In genomic region chr5:68465133-68465532, GRCh38 we compare ENCODE assay signal across 18 cellular contexts.
DNase-seq lines count a peak whose midpoint lies in the region; ATAC-seq, FAIRE-seq and TF ChIP-seq lines count a peak whose summit lies in the region.
"Had no signal": no experiment of that assay in that cellular context is flagged by ENCODE, and none has a peak within 500 bp of the region (broad histone marks: within the 10 kb centered on the region; RNA-seq: fewer than 3 reads in every experiment).

No MANE protein-coding gene starts in this region.

- no peak for TF ChIP-seq CTCF in activated CD8-positive, alpha-beta T cell treated with anti-CD3 and anti-CD28 coated beads for 36 hours (IDR thresholded peaks at IDR 0.05)
- TF ChIP-seq CTCF in PC-3 (conservative IDR thresholded peaks at IDR 0.05; ENCODE audit: low read depth, low read length), result no peak
- TF ChIP-seq CTCF in D721Med (IDR thresholded peaks at IDR 0.05; ENCODE audit: insufficient read depth, missing control alignments), result no peak
- no peak for TF ChIP-seq CTCF in esophagus muscularis mucosa (IDR thresholded peaks at IDR 0.05)

- no peaks in the 10 kb centered on the region for H3K27me3 Mint-ChIP-seq in activated CD8-positive, alpha-beta T cell treated with anti-CD3 and anti-CD28 coated beads for 36 hours
- no peaks in the 10 kb centered on the region for H3K27me3 Mint-ChIP-seq in effector memory CD8-positive, alpha-beta T cell

- 86% methylated on average over 3 of the region's 3 CpGs for WGBS in esophagus muscularis mucosa

- intact Hi-C loops in activated CD8-positive, alpha-beta T cell treated with anti-CD3 and anti-CD28 coated beads for 36 hours (cut with micrococcal nuclease), result no loop called here
- intact Hi-C loops in PC-3 (cut with micrococcal nuclease), result no loop called here
- intact Hi-C loops in esophagus muscularis mucosa (cut with DNase I), result no loop called here

- peak; percentile 29 for ATAC-seq in activated CD8-positive, alpha-beta T cell treated with anti-CD3 and anti-CD28 coated beads for 36 hours
- ATAC-seq in effector memory CD8-positive, alpha-beta T cell (replicated peaks), result peak; percentile 59
- ATAC-seq in PC-3, result no peak

- no peak for TF ChIP-seq POLR2A in esophagus muscularis mucosa (IDR thresholded peaks at IDR 0.05; ENCODE audit: low read depth)

- no TSS peak for BruUV-seq in PC-3 (replicated peaks; lab: Mats Ljungman, UMichigan)

- no peak overlapping the region for H3K4me3 Mint-ChIP-seq in activated CD8-positive, alpha-beta T cell treated with anti-CD3 and anti-CD28 coated beads for 36 hours
- H3K4me3 Mint-ChIP-seq in effector memory CD8-positive, alpha-beta T cell, result no peak overlapping the region
- H3K4me3 Mint-ChIP-seq: mesothelial cell of epicardium, neural progenitor cell had no signal

- H3K4me1 Mint-ChIP-seq in activated CD8-positive, alpha-beta T cell treated with anti-CD3 and anti-CD28 coated beads for 36 hours (ENCODE audit: low read depth), result peaks cover under 1% of the 10 kb centered on the region
- peaks cover 0 to under 1% of the 10 kb centered on the region in 2 donors for H3K4me1 Mint-ChIP-seq in effector memory CD8-positive, alpha-beta T cell (ENCODE audit: low read depth in 2 of 2)

- H3K4me2 ChIP-seq in PC-3 (ENCODE audit: low read length), result no peak overlapping the region
- H3K4me2 ChIP-seq: neural progenitor cell had no signal

- no peaks in the 10 kb centered on the region for H3K9me2 ChIP-seq in PC-3 (replicated peaks; ENCODE audit: low read length)

- H3K36me3 ChIP-seq in PC-3 (ENCODE audit: low read depth, low read length) (no peaks in the 10 kb centered on the region), esophagus muscularis mucosa (no peaks in the 10 kb centered on the region)
- H3K36me3 ChIP-seq: neural progenitor cell, thoracic aorta had no signal

- H3F3A ChIP-seq in PC-3 (ENCODE audit: low read length, unreplicated experiment), result no peaks in the 10 kb centered on the region

- no peak for FAIRE-seq in D721Med (lab: Jason Lieb, UNC)

- H3K27ac ChIP-seq in PC-3 (ENCODE audit: low read length) (no peak overlapping the region), esophagus muscularis mucosa (replicated peaks in 1 of 4) (no peak overlapping the region)
- H3K27ac ChIP-seq: neural progenitor cell, thoracic aorta, VCaP had no signal

- DNase-seq in stimulated activated naive CD4-positive, alpha-beta T cell treated with Interleukin-2 at 50 U/mL for 16 hours (lab: John Stamatoyannopoulos, UW), result peak; percentile 7
- no peak for DNase-seq in stimulated activated naive CD4-positive, alpha-beta T cell (lab: John Stamatoyannopoulos, UW)
- peak; percentile 66 for DNase-seq in activated CD8-positive, alpha-beta T cell treated with anti-CD3 and anti-CD28 coated beads for 36 hours
- no peak for DNase-seq in effector memory CD8-positive, alpha-beta T cell
- no peak for DNase-seq in PC-3
- DNase-seq in D721Med (ENCODE audit: insufficient read length, low spot score), result no peak
- DNase-seq in NCI-H1417 (lab: John Stamatoyannopoulos, UW), result no peak
- DNase-seq in esophagus muscularis mucosa (ENCODE audit: extremely low spot score), result no peak
- DNase-seq: Caco-2, left cardiac atrium, NCI-H1092 treated with DMSO at 0.1 percent for 48 hours, NCI-H2171, NCI-H82, SW 1271 had no signal

- H3K9ac ChIP-seq in PC-3 (ENCODE audit: low read length), result no peak overlapping the region
- H3K9ac ChIP-seq: neural progenitor cell had no signal

- no peaks in the 10 kb centered on the region for H3K79me2 ChIP-seq in PC-3 (ENCODE audit: low read length)

- H3K27ac Mint-ChIP-seq in activated CD8-positive, alpha-beta T cell treated with anti-CD3 and anti-CD28 coated beads for 36 hours, result no peak overlapping the region
- H3K27ac Mint-ChIP-seq in effector memory CD8-positive, alpha-beta T cell, result no peak overlapping the region
- H3K27ac Mint-ChIP-seq: mesothelial cell of epicardium, neural progenitor cell had no signal

- H4K20me1 ChIP-seq in PC-3 (ENCODE audit: low read length), result no peaks in the 10 kb centered on the region

- H3K4me1 ChIP-seq in PC-3 (ENCODE audit: insufficient read depth, low read length) (no peaks in the 10 kb centered on the region), esophagus muscularis mucosa (peaks cover 0 to 3% (median 3%) of the 10 kb centered on the region in 4 donors)
- H3K4me1 ChIP-seq: Caco-2, neural progenitor cell had no signal

- CTCF ChIA-PET in activated CD8-positive, alpha-beta T cell treated with anti-CD3 and anti-CD28 coated beads for 36 hours (lab: Charles Lee), result interaction anchor here (1.1 to 5.6 kb wide), 5 partner anchors 121 to 246 kb away, joined by 3 to 81 read pairs (median 3); no protein-coding TSS in a partner anchor
- CTCF ChIA-PET in PC-3 (lab: Charles Lee), result no interaction called here

- no peaks in the 10 kb centered on the region for H3K9me3 ChIP-seq in PC-3 (ENCODE audit: low read length)
- no peaks in the 10 kb centered on the region for H3K9me3 ChIP-seq in esophagus muscularis mucosa
- H3K9me3 ChIP-seq: Caco-2, thoracic aorta had no signal

- no peaks in the 10 kb centered on the region for H3K36me3 Mint-ChIP-seq in activated CD8-positive, alpha-beta T cell treated with anti-CD3 and anti-CD28 coated beads for 36 hours (ENCODE audit: low read depth)
- no peaks in the 10 kb centered on the region for H3K36me3 Mint-ChIP-seq in effector memory CD8-positive, alpha-beta T cell (ENCODE audit: insufficient read depth)
- H3K36me3 Mint-ChIP-seq: mesothelial cell of epicardium, neural progenitor cell had no signal

- H3K27me3 ChIP-seq in PC-3 (ENCODE audit: low read length), result no peaks in the 10 kb centered on the region
- no peaks in the 10 kb centered on the region for H3K27me3 ChIP-seq in esophagus muscularis mucosa
- H3K27me3 ChIP-seq: neural progenitor cell had no signal

- no peak overlapping the region for H3K4me3 ChIP-seq in PC-3 (ENCODE audit: low read length)
- H3K4me3 ChIP-seq in esophagus muscularis mucosa, result no peak overlapping the region
- H3K4me3 ChIP-seq: neural progenitor cell, thoracic aorta had no signal

- no peak for TF ChIP-seq EP300 in esophagus muscularis mucosa (IDR thresholded peaks at IDR 0.05)

- POLR2A ChIA-PET in activated CD8-positive, alpha-beta T cell treated with anti-CD3 and anti-CD28 coated beads for 36 hours (lab: Charles Lee), result interaction anchor here (0.8 kb wide), 1 partner anchor 17 kb away, joined by 3 read pairs; no protein-coding TSS in a partner anchor
- POLR2A ChIA-PET in PC-3 (lab: Charles Lee; ENCODE audit: unreplicated experiment), result no interaction called here

- H3K9me3 Mint-ChIP-seq in activated CD8-positive, alpha-beta T cell treated with anti-CD3 and anti-CD28 coated beads for 36 hours, result no peaks in the 10 kb centered on the region
- H3K9me3 Mint-ChIP-seq in effector memory CD8-positive, alpha-beta T cell, result no peaks in the 10 kb centered on the region
- H3K9me3 Mint-ChIP-seq: mesothelial cell of epicardium, neural progenitor cell had no signal

- H2AFZ ChIP-seq in PC-3 (ENCODE audit: low read length), result no peak overlapping the region
- H2AFZ ChIP-seq: neural progenitor cell had no signal

Comparison
In these comparisons a context has a peak if more than half of its experiments do, and no peak if none do; other contexts are left out.
1. DNase-seq: peak in stimulated activated naive CD4-positive, alpha-beta T cell treated with Interleukin-2 at 50 U/mL for 16 hours (single experiment) and activated CD8-positive, alpha-beta T cell treated with anti-CD3 and anti-CD28 coated beads for 36 hours (single experiment); none in stimulated activated naive CD4-positive, alpha-beta T cell (0 of 6), effector memory CD8-positive, alpha-beta T cell (0 of 3), PC-3 (single experiment), D721Med (single experiment), NCI-H1417 (0 of 3) and esophagus muscularis mucosa (single experiment).